Comparison of ENCODE assay signal across 1 cellular context in the genomic region with DNA sequence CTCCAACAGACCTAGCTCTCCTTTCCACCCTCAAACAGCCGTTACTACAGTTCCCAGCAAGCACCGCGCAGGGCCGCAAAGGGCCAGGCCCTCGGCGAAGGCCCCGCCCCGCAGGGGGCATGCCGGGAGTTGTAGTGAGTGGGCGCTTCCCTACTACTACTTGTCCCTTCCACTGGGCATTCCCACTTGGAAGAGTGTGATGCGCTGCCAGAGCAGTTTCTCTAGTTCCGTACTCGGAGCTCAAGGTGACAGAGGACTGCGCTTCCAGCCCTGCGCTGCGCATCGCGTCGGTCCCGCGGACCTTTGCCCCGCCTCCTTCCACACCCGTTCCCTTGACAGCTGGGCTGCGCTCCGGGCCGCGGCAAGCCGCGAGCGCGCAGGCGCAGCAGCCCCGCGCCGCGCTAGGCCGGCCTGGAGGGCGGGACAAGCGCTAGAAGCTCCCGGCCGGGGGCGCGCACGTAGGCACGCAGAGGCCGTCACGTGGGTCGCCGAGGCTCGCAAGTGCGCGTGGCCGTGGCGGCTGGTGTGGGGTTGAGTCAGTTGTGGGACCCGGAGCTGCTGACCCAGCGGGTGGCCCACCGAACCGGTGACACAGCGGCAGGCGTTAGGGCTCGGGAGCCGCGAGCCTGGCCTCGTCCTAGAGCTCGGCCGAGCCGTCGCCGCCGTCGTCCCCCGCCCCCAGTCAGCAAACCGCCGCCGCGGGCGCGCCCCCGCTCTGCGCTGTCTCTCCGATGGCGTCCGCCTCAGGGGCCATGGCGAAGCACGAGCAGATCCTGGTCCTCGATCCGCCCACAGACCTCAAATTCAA.
TF ChIP-seq lines count a peak whose summit lies in the region.

A gene with protein sequence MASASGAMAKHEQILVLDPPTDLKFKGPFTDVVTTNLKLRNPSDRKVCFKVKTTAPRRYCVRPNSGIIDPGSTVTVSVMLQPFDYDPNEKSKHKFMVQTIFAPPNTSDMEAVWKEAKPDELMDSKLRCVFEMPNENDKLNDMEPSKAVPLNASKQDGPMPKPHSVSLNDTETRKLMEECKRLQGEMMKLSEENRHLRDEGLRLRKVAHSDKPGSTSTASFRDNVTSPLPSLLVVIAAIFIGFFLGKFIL (plus strand): TSS at position 491 of the 808 bp plus-strand sequence. CDS start 241 bp downstream, at position 732.

TF ChIP-seq in H1, 55 proteins besides CTCF, POLR2A, EP300 and RAD21 (continues in another document):
- TF ChIP-seq HDAC2 (IDR thresholded peaks at IDR 0.05; ENCODE audit: borderline replicate concordance in 1 of 2, low read depth in 2 of 2, low read length in 2 of 2): peak in 1 of 2 experiments; percentile 84; a peak in 1 of 4 replicates
- TF ChIP-seq BCL11A (IDR thresholded peaks at IDR 0.05; ENCODE audit: low read depth in 2 of 2, low read length in 2 of 2): no peak
- TF ChIP-seq, protein P1, sequence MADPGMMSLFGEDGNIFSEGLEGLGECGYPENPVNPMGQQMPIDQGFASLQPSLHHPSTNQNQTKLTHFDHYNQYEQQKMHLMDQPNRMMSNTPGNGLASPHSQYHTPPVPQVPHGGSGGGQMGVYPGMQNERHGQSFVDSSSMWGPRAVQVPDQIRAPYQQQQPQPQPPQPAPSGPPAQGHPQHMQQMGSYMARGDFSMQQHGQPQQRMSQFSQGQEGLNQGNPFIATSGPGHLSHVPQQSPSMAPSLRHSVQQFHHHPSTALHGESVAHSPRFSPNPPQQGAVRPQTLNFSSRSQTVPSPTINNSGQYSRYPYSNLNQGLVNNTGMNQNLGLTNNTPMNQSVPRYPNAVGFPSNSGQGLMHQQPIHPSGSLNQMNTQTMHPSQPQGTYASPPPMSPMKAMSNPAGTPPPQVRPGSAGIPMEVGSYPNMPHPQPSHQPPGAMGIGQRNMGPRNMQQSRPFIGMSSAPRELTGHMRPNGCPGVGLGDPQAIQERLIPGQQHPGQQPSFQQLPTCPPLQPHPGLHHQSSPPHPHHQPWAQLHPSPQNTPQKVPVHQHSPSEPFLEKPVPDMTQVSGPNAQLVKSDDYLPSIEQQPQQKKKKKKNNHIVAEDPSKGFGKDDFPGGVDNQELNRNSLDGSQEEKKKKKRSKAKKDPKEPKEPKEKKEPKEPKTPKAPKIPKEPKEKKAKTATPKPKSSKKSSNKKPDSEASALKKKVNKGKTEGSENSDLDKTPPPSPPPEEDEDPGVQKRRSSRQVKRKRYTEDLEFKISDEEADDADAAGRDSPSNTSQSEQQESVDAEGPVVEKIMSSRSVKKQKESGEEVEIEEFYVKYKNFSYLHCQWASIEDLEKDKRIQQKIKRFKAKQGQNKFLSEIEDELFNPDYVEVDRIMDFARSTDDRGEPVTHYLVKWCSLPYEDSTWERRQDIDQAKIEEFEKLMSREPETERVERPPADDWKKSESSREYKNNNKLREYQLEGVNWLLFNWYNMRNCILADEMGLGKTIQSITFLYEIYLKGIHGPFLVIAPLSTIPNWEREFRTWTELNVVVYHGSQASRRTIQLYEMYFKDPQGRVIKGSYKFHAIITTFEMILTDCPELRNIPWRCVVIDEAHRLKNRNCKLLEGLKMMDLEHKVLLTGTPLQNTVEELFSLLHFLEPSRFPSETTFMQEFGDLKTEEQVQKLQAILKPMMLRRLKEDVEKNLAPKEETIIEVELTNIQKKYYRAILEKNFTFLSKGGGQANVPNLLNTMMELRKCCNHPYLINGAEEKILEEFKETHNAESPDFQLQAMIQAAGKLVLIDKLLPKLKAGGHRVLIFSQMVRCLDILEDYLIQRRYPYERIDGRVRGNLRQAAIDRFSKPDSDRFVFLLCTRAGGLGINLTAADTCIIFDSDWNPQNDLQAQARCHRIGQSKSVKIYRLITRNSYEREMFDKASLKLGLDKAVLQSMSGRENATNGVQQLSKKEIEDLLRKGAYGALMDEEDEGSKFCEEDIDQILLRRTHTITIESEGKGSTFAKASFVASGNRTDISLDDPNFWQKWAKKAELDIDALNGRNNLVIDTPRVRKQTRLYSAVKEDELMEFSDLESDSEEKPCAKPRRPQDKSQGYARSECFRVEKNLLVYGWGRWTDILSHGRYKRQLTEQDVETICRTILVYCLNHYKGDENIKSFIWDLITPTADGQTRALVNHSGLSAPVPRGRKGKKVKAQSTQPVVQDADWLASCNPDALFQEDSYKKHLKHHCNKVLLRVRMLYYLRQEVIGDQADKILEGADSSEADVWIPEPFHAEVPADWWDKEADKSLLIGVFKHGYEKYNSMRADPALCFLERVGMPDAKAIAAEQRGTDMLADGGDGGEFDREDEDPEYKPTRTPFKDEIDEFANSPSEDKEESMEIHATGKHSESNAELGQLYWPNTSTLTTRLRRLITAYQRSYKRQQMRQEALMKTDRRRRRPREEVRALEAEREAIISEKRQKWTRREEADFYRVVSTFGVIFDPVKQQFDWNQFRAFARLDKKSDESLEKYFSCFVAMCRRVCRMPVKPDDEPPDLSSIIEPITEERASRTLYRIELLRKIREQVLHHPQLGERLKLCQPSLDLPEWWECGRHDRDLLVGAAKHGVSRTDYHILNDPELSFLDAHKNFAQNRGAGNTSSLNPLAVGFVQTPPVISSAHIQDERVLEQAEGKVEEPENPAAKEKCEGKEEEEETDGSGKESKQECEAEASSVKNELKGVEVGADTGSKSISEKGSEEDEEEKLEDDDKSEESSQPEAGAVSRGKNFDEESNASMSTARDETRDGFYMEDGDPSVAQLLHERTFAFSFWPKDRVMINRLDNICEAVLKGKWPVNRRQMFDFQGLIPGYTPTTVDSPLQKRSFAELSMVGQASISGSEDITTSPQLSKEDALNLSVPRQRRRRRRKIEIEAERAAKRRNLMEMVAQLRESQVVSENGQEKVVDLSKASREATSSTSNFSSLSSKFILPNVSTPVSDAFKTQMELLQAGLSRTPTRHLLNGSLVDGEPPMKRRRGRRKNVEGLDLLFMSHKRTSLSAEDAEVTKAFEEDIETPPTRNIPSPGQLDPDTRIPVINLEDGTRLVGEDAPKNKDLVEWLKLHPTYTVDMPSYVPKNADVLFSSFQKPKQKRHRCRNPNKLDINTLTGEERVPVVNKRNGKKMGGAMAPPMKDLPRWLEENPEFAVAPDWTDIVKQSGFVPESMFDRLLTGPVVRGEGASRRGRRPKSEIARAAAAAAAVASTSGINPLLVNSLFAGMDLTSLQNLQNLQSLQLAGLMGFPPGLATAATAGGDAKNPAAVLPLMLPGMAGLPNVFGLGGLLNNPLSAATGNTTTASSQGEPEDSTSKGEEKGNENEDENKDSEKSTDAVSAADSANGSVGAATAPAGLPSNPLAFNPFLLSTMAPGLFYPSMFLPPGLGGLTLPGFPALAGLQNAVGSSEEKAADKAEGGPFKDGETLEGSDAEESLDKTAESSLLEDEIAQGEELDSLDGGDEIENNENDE (IDR thresholded peaks at IDR 0.05; ENCODE audit: insufficient replicate concordance, low read length): no peak
- peak; percentile 47; the same call in 1 of the 2 replicates for TF ChIP-seq TEAD4 (IDR thresholded peaks at IDR 0.05; ENCODE audit: low read depth, low read length)
- TF ChIP-seq TAF7 (optimal IDR thresholded peaks at IDR 0.05; ENCODE audit: borderline replicate concordance, low read depth, low read length): no peak
- TF ChIP-seq GTF2F1 (IDR thresholded peaks at IDR 0.05; ENCODE audit: borderline replicate concordance, low read depth, low read length): no peak
- no peak for TF ChIP-seq SIRT6 (IDR thresholded peaks at IDR 0.05; ENCODE audit: low read length)
- TF ChIP-seq TCF12 (IDR thresholded peaks at IDR 0.05; ENCODE audit: low read depth, low read length): no peak
- TF ChIP-seq ASH2L (IDR thresholded peaks at IDR 0.05; ENCODE audit: low read length): peak; percentile 96
- TF ChIP-seq, protein P2, sequence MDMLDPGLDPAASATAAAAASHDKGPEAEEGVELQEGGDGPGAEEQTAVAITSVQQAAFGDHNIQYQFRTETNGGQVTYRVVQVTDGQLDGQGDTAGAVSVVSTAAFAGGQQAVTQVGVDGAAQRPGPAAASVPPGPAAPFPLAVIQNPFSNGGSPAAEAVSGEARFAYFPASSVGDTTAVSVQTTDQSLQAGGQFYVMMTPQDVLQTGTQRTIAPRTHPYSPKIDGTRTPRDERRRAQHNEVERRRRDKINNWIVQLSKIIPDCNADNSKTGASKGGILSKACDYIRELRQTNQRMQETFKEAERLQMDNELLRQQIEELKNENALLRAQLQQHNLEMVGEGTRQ (IDR thresholded peaks at IDR 0.05; ENCODE audit: low read length): peak; percentile 87
- TF ChIP-seq CEBPB (IDR thresholded peaks at IDR 0.05; ENCODE audit: low read depth, low read length): no peak
- no peak for TF ChIP-seq SRF (IDR thresholded peaks at IDR 0.05; ENCODE audit: low read depth, low read length)
- TF ChIP-seq RNF2 (IDR thresholded peaks at IDR 0.05; ENCODE audit: borderline replicate concordance, low read depth, low read length, missing control alignments, poor library complexity, severe bottlenecking): no peak
- TF ChIP-seq EZH2 (IDR thresholded peaks at IDR 0.05; ENCODE audit: low read depth, low read length, severe bottlenecking): no peak
- peak; percentile 71 for TF ChIP-seq YY1 (IDR thresholded peaks at IDR 0.05; ENCODE audit: low read depth, low read length)
- no peak for TF ChIP-seq CHD1 (IDR thresholded peaks at IDR 0.05; ENCODE audit: low read depth, low read length)
- TF ChIP-seq CTBP2 (IDR thresholded peaks at IDR 0.05; ENCODE audit: borderline replicate concordance, insufficient read depth, insufficient read length, low read length): no peak
- TF ChIP-seq, protein P3, sequence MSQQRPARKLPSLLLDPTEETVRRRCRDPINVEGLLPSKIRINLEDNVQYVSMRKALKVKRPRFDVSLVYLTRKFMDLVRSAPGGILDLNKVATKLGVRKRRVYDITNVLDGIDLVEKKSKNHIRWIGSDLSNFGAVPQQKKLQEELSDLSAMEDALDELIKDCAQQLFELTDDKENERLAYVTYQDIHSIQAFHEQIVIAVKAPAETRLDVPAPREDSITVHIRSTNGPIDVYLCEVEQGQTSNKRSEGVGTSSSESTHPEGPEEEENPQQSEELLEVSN (IDR thresholded peaks at IDR 0.05): no peak
- no peak for TF ChIP-seq ZNF274 (IDR thresholded peaks at IDR 0.05; ENCODE audit: borderline replicate concordance, extremely low read depth, low read length)
- no peak for TF ChIP-seq RXRA (IDR thresholded peaks at IDR 0.05; ENCODE audit: insufficient read depth, low read depth, low read length)
- no peak for TF ChIP-seq KDM1A (IDR thresholded peaks at IDR 0.05; ENCODE audit: borderline replicate concordance, low read length)
- TF ChIP-seq, protein P4, sequence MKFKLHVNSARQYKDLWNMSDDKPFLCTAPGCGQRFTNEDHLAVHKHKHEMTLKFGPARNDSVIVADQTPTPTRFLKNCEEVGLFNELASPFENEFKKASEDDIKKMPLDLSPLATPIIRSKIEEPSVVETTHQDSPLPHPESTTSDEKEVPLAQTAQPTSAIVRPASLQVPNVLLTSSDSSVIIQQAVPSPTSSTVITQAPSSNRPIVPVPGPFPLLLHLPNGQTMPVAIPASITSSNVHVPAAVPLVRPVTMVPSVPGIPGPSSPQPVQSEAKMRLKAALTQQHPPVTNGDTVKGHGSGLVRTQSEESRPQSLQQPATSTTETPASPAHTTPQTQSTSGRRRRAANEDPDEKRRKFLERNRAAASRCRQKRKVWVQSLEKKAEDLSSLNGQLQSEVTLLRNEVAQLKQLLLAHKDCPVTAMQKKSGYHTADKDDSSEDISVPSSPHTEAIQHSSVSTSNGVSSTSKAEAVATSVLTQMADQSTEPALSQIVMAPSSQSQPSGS (IDR thresholded peaks at IDR 0.05; ENCODE audit: low read length): no peak
- TF ChIP-seq RBBP5 (IDR thresholded peaks at IDR 0.05; ENCODE audit: borderline replicate concordance, low read depth, low read length): peak; percentile 100
- TF ChIP-seq CBX5 (IDR thresholded peaks at IDR 0.05; ENCODE audit: low read depth, low read length): no peak
- TF ChIP-seq KDM5A (IDR thresholded peaks at IDR 0.05; ENCODE audit: low read length): peak; percentile 44; the same call in 1 of the 2 replicates
- no peak for TF ChIP-seq POU5F1 (IDR thresholded peaks at IDR 0.05; ENCODE audit: low read depth, low read length)
- TF ChIP-seq CHD2 (IDR thresholded peaks at IDR 0.05; ENCODE audit: low read length): peak; percentile 49; the same call in 1 of the 2 replicates
- peak; percentile 76 to 94; a peak in 2 of 4 replicates for TF ChIP-seq SIN3A (conservative IDR thresholded peaks at IDR 0.05 in 1 of 2, IDR thresholded peaks at IDR 0.05 in 1 of 2; ENCODE audit: low read depth in 1 of 2, low read length in 2 of 2)
- TF ChIP-seq NRF1 (IDR thresholded peaks at IDR 0.05; ENCODE audit: low read depth, low read length): peak; percentile 68
- TF ChIP-seq BACH1 (IDR thresholded peaks at IDR 0.05; ENCODE audit: low read length): no peak; the same call in none of the 2 replicates
- no peak for TF ChIP-seq FOSL1 (IDR thresholded peaks at IDR 0.05; ENCODE audit: insufficient read depth, low read depth, low read length)
- peak; percentile 4; the same call in 1 of the 2 replicates for TF ChIP-seq EGR1 (IDR thresholded peaks at IDR 0.05; ENCODE audit: borderline replicate concordance, low read depth, low read length)
- TF ChIP-seq SAP30 (IDR thresholded peaks at IDR 0.05; ENCODE audit: insufficient read depth, insufficient replicate concordance, low read length): no peak
- TF ChIP-seq HDAC6 (IDR thresholded peaks at IDR 0.05; ENCODE audit: low read depth, low read length): no peak
- TF ChIP-seq GABPA (IDR thresholded peaks at IDR 0.05; ENCODE audit: borderline replicate concordance, insufficient read depth, low read length): no peak
- TF ChIP-seq JUN (IDR thresholded peaks at IDR 0.05; ENCODE audit: low read depth, low read length): no peak
- TF ChIP-seq JUND (IDR thresholded peaks at IDR 0.05; ENCODE audit: low read length): no peak
- TF ChIP-seq KDM4A (IDR thresholded peaks at IDR 0.05; ENCODE audit: low read depth, low read length, severe bottlenecking): peak; percentile 66
- peak; percentile 93 for TF ChIP-seq SIX5 (IDR thresholded peaks at IDR 0.05; ENCODE audit: low read depth, low read length)
- peak; percentile 80 for TF ChIP-seq POLR2AphosphoS5 (IDR thresholded peaks at IDR 0.05; ENCODE audit: low read depth, low read length)
- TF ChIP-seq SUZ12 (IDR thresholded peaks at IDR 0.05; ENCODE audit: low read length): no peak
- no peak for TF ChIP-seq MAFK (IDR thresholded peaks at IDR 0.05; ENCODE audit: low read depth, low read length)
- TF ChIP-seq, protein P5, sequence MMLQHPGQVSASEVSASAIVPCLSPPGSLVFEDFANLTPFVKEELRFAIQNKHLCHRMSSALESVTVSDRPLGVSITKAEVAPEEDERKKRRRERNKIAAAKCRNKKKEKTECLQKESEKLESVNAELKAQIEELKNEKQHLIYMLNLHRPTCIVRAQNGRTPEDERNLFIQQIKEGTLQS (IDR thresholded peaks at IDR 0.05; ENCODE audit: insufficient read depth, low read depth, low read length): 0 out of 2 replicates have a peak, but pooled peaks have one; percentile 10
- TF ChIP-seq SP1 (IDR thresholded peaks at IDR 0.05; ENCODE audit: low read depth, low read length): peak; percentile 82
- TF ChIP-seq RFX5 (IDR thresholded peaks at IDR 0.05; ENCODE audit: borderline replicate concordance, low read depth, low read length): no peak
- TF ChIP-seq, protein P6, sequence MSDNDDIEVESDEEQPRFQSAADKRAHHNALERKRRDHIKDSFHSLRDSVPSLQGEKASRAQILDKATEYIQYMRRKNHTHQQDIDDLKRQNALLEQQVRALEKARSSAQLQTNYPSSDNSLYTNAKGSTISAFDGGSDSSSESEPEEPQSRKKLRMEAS (IDR thresholded peaks at IDR 0.05): peak; percentile 60; the same call in 1 of the 2 replicates
- peak; percentile 67; the same call in 1 of the 2 replicates for TF ChIP-seq TAF1 (IDR thresholded peaks at IDR 0.05; ENCODE audit: low read depth, low read length)
- TF ChIP-seq TBP (IDR thresholded peaks at IDR 0.05; ENCODE audit: low read depth, low read length): 0 out of 2 replicates have a peak, but pooled peaks have one; percentile 20
- TF ChIP-seq SP2 (IDR thresholded peaks at IDR 0.05; ENCODE audit: low read length): no peak
- TF ChIP-seq CREB1 (IDR thresholded peaks at IDR 0.05): peak; percentile 27; the same call in 1 of the 2 replicates
- peak; percentile 88 for TF ChIP-seq PHF8 (conservative IDR thresholded peaks at IDR 0.05; ENCODE audit: low read depth, low read length)
